19 cellular contexts compared by ENCODE assay signal in genomic region chr14:68528031-68528687, GRCh38.
DNase-seq lines count a peak whose midpoint lies in the region; ATAC-seq and TF ChIP-seq lines count a peak whose summit lies in the region.
"Had no signal": no experiment of that assay in that cellular context is flagged by ENCODE, and none has a peak within 500 bp of the region (broad histone marks: within the 10 kb centered on the region; RNA-seq: fewer than 3 reads in every experiment).

No MANE protein-coding gene starts in this region.

- H3K4me3 Mint-ChIP-seq in nephron progenitor cell: no peak overlapping the region
- H3K4me3 Mint-ChIP-seq in CD4-positive, alpha-beta T cell: no peak overlapping the region
- H3K4me3 Mint-ChIP-seq: activated CD8-positive, alpha-beta memory T cell treated with anti-CD3 and anti-CD28 coated beads, Interleukin-2, amount 10 ng/mL, durations not matched to agents 7 days and 5 days; activated naive CD8-positive, alpha-beta T cell treated with anti-CD3 and anti-CD28 coated beads for 36 hours; stimulated activated effector memory CD8-positive, alpha-beta T cell treated with anti-CD3 and anti-CD28 coated beads, Interleukin-12 subunit alpha, Interleukin-12 subunit beta, amount 100 ng/mL, for 72 hours had no signal

- H3K9me3 Mint-ChIP-seq in nephron progenitor cell: peaks cover 74% of the 10 kb centered on the region
- no peaks in the 10 kb centered on the region for H3K9me3 Mint-ChIP-seq in CD4-positive, alpha-beta T cell

- POLR2A ChIA-PET in CD4-positive, alpha-beta T cell (lab: Charles Lee): interaction anchor here (1.1 kb wide), 1 partner anchor 10 kb away, joined by 3 read pairs; no protein-coding TSS in a partner anchor

- no peaks in the 10 kb centered on the region for H3K27me3 ChIP-seq in mucosa of rectum (ENCODE audit: control insufficient read depth in 2 of 2, insufficient read depth in 2 of 2, low read length in 2 of 2)
- no peaks in the 10 kb centered on the region for H3K27me3 ChIP-seq in tibial artery
- no peaks in the 10 kb centered on the region for H3K27me3 ChIP-seq in CD4-positive, alpha-beta T cell (ENCODE audit: control insufficient read depth, insufficient read depth, low read length)
- H3K27me3 ChIP-seq: heart right ventricle, thyroid gland had no signal

- H3K27ac Mint-ChIP-seq in nephron progenitor cell: no peak overlapping the region
- no peak overlapping the region for H3K27ac Mint-ChIP-seq in CD4-positive, alpha-beta T cell
- H3K27ac Mint-ChIP-seq: activated CD8-positive, alpha-beta memory T cell treated with anti-CD3 and anti-CD28 coated beads, Interleukin-2, amount 10 ng/mL, durations not matched to agents 7 days and 5 days; activated naive CD8-positive, alpha-beta T cell treated with anti-CD3 and anti-CD28 coated beads for 36 hours; activated T-helper 2 cell treated with anti-CD3 and anti-CD28 coated beads, Interferon-gamma antibody, Interleukin-2, Interleukin-4, amounts not matched to agents 10 μg/mL and 5 μg/mL and 100 μg/mL, durations not matched to agents 14 hours and 24 hours and 36 hours; stimulated activated effector memory CD8-positive, alpha-beta T cell treated with anti-CD3 and anti-CD28 coated beads, Interleukin-12 subunit alpha, Interleukin-12 subunit beta, amount 100 ng/mL, for 72 hours had no signal

- no peak overlapping the region for H3K4me3 ChIP-seq in mucosa of rectum (ENCODE audit: low read length in 2 of 2)
- no peak overlapping the region for H3K4me3 ChIP-seq in tibial artery
- H3K4me3 ChIP-seq: heart right ventricle, thyroid gland had no signal

- H3K27me3 Mint-ChIP-seq in nephron progenitor cell (ENCODE audit: low read depth, poor library complexity): peaks cover 3% of the 10 kb centered on the region
- H3K27me3 Mint-ChIP-seq in CD4-positive, alpha-beta T cell: no peaks in the 10 kb centered on the region
- H3K27me3 Mint-ChIP-seq: activated naive CD8-positive, alpha-beta T cell treated with anti-CD3 and anti-CD28 coated beads for 36 hours had no signal

- no peak for ATAC-seq in CD4-positive, alpha-beta T cell (ENCODE audit: poor library complexity)
- ATAC-seq: activated CD8-positive, alpha-beta memory T cell treated with anti-CD3 and anti-CD28 coated beads, Interleukin-2, amount 10 ng/mL, durations not matched to agents 7 days and 5 days; stimulated activated effector memory CD8-positive, alpha-beta T cell treated with anti-CD3 and anti-CD28 coated beads, Interleukin-12 subunit alpha, Interleukin-12 subunit beta, amount 100 ng/mL, for 72 hours had no signal

- peak; percentile 11 for DNase-seq in MV-4-11 (lab: John Stamatoyannopoulos, UW)
- DNase-seq in ecto neural progenitor cell (ENCODE audit: low spot score): peak; percentile 9
- DNase-seq in tibial artery: no peak
- DNase-seq in amygdala (lab: John Stamatoyannopoulos, UW): no peak
- DNase-seq in nephron progenitor cell: no peak
- no peak for DNase-seq in CD4-positive, alpha-beta T cell
- no peak for DNase-seq in NCI-H345 treated with DMSO at 0.1 percent for 48 hours (lab: John Stamatoyannopoulos, UW; ENCODE audit: unreplicated experiment)
- DNase-seq: activated CD4-positive, alpha-beta T cell treated with anti-CD3 and anti-CD28 coated beads for 4 hours; activated CD8-positive, alpha-beta memory T cell treated with anti-CD3 and anti-CD28 coated beads, Interleukin-2, amount 10 ng/mL, durations not matched to agents 7 days and 5 days; activated naive CD8-positive, alpha-beta T cell treated with anti-CD3 and anti-CD28 coated beads for 36 hours; DND-41; heart right ventricle; NCI-H1417 treated with DMSO at 0.1 percent for 48 hours; NCI-H524 treated with DMSO at 0.1 percent for 48 hours; T1000; thyroid gland had no signal

- CTCF ChIA-PET in CD4-positive, alpha-beta T cell (lab: Charles Lee): no interaction called here

- TF ChIP-seq CTCF in tibial artery (IDR thresholded peaks at IDR 0.05) (no peak), nephron progenitor cell (IDR thresholded peaks at IDR 0.05) (no peak)
- no peak for TF ChIP-seq CTCF in CD4-positive, alpha-beta T cell (IDR thresholded peaks at IDR 0.05)

- peak overlapping the region in 1 of 2 donors; percentile 19 for H3K9ac ChIP-seq in mucosa of rectum (ENCODE audit: low read depth in 1 of 2, low read length in 2 of 2)

- H3K4me1 Mint-ChIP-seq in nephron progenitor cell: peaks cover 41% of the 10 kb centered on the region
- H3K4me1 Mint-ChIP-seq in CD4-positive, alpha-beta T cell (ENCODE audit: low read depth): peaks cover 3% of the 10 kb centered on the region
- H3K4me1 Mint-ChIP-seq: activated CD8-positive, alpha-beta memory T cell treated with anti-CD3 and anti-CD28 coated beads, Interleukin-2, amount 10 ng/mL, durations not matched to agents 7 days and 5 days; stimulated activated effector memory CD8-positive, alpha-beta T cell treated with anti-CD3 and anti-CD28 coated beads, Interleukin-12 subunit alpha, Interleukin-12 subunit beta, amount 100 ng/mL, for 72 hours had no signal

- H3K36me3 ChIP-seq in mucosa of rectum (ENCODE audit: control insufficient read depth in 2 of 2, insufficient read depth in 2 of 2, low read length in 2 of 2) (no peaks in the 10 kb centered on the region), tibial artery (no peaks in the 10 kb centered on the region)
- H3K36me3 ChIP-seq: heart right ventricle, thyroid gland had no signal

- H3K9me3 ChIP-seq in mucosa of rectum (ENCODE audit: control insufficient read depth in 2 of 2, low read length in 2 of 2) (no peaks in the 10 kb centered on the region), tibial artery (peaks cover 0 to 11% (median 0%) of the 10 kb centered on the region in 3 donors)
- H3K9me3 ChIP-seq in CD4-positive, alpha-beta T cell (ENCODE audit: control insufficient read depth, low read length): peaks cover 23% of the 10 kb centered on the region
- H3K9me3 ChIP-seq: thyroid gland had no signal

- intact Hi-C loops in tibial artery (cut with DNase I; ENCODE audit: low total_unique reads): loop anchor here (5.0 kb wide), 1 partner anchor 264 kb away; the partner anchor contains the start of gene ZFP36L1
- intact Hi-C loops in CD4-positive, alpha-beta T cell (cut with DNase I, micrococcal nuclease): no loop called here

- H3K27ac ChIP-seq in mucosa of rectum (ENCODE audit: low read depth in 2 of 2, low read length in 2 of 2) (peak overlapping the region; percentile 35 to 91), tibial artery (peak overlapping the region; percentile 84)
- H3K27ac ChIP-seq in CD4-positive, alpha-beta T cell (ENCODE audit: low read depth, low read length): no peak overlapping the region

- H3K36me3 Mint-ChIP-seq in nephron progenitor cell (ENCODE audit: low read depth): peaks cover 73% of the 10 kb centered on the region
- peaks cover 3% of the 10 kb centered on the region for H3K36me3 Mint-ChIP-seq in CD4-positive, alpha-beta T cell (ENCODE audit: low read depth)
- H3K36me3 Mint-ChIP-seq: stimulated activated effector memory CD8-positive, alpha-beta T cell treated with anti-CD3 and anti-CD28 coated beads, Interleukin-12 subunit alpha, Interleukin-12 subunit beta, amount 100 ng/mL, for 72 hours had no signal

- H3K4me1 ChIP-seq in mucosa of rectum (ENCODE audit: control insufficient read depth in 2 of 2, insufficient read depth in 2 of 2, low read length in 2 of 2) (peaks cover 11 to 22% of the 10 kb centered on the region in 2 donors), tibial artery (peaks cover 0 to 57% (median 36%) of the 10 kb centered on the region in 4 donors)

Comparison
In these comparisons a context has a peak if more than half of its experiments do, and no peak if none do; other contexts are left out.
1. DNase-seq: peak in MV-4-11 (single experiment) and ecto neural progenitor cell (single experiment); none in tibial artery (0 of 2), amygdala (0 of 56), nephron progenitor cell (single experiment), CD4-positive, alpha-beta T cell (0 of 10) and NCI-H345 treated with DMSO at 0.1 percent for 48 hours (single experiment).